Comparison of ENCODE assay signal across 1 cellular context in genomic region chr18:40088130-40088529, GRCh38.
TF ChIP-seq lines count a peak whose summit lies in the region.

No MANE protein-coding gene starts in this region.

TF ChIP-seq in GM23338, 12 proteins besides CTCF, POLR2A, EP300 and RAD21 (continued from another document):
- TF ChIP-seq ZNF462 (CRISPR knock-in tag; IDR thresholded peaks at IDR 0.05) (no peak), ZNF331 (CRISPR knock-in tag; IDR thresholded peaks at IDR 0.05; ENCODE audit: low read depth) (no peak), CREB1 (CRISPR knock-in tag; IDR thresholded peaks at IDR 0.05; ENCODE audit: low read depth) (no peak), STAT1 (IDR thresholded peaks at IDR 0.05; ENCODE audit: unreplicated experiment) (no peak), ZNF114 (CRISPR knock-in tag; IDR thresholded peaks at IDR 0.05) (no peak)
